8 cellular contexts compared by ENCODE assay signal in the genomic region with DNA sequence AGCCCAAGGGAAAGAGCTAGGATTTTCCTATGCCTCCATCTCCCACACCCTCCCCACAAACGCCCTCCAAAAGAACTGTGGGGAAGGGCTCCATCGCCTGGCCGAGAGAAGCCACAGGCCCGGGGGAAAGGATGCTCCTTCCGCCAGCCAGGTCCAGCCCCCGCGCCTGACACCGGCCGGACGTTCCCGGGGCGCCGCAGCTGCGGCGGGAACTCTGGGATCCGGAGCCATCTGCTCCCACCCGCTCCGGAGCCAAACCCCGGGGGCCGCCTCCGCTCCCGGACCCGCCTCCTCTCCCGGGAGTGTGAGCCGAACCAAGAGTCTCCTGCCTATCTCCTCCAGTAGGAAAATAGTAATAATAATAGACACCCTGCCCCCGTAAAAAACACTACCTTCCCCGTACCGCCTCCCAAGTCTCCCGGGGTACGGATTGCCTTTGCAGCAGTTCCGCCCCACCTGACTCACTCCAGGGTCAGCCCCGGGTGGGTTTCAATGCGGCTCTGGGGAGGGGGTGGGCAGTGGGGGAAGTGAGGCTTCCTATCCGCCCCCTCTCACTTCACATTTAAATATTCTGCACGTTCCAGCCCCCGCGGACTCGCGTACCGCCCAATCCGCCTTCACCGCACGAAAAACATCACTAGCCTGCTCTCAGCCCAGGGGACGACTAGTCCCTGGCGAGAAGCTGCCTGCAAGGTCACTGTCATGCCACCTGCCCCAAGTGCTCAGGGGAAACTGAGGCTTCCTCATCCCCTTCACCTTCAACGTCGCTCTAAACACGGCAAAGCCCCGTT. TPM values are rescaled to one million over a fixed set of nuclear protein-coding genes. Genes with fewer than 3 reads are reported as not detected.
DNase-seq lines count a peak whose midpoint lies in the region; ATAC-seq and TF ChIP-seq lines count a peak whose summit lies in the region.

No MANE protein-coding gene starts in this region.

- H3K36me3 Mint-ChIP-seq in CD4-positive, alpha-beta memory T cell = peaks cover 36 to 59% of the 10 kb centered on the region in 2 donors
- H3K36me3 Mint-ChIP-seq in central memory CD8-positive, alpha-beta T cell (ENCODE audit: insufficient read depth) = peaks cover 41% of the 10 kb centered on the region
- H3K36me3 Mint-ChIP-seq in mesothelial cell of epicardium = no peaks in the 10 kb centered on the region

- POLR2A ChIA-PET in CD4-positive, alpha-beta memory T cell (lab: Charles Lee; ENCODE audit: partially characterized antibody) = interaction anchor here (1.0 kb wide), 1 partner anchor 9 kb away, joined by 3 read pairs; a partner anchor contains a TSS

- H3K36me3 ChIP-seq in CD4-positive, alpha-beta memory T cell (ENCODE audit: insufficient read depth, low read length) = peaks cover 53% of the 10 kb centered on the region

- H3K9me3 ChIP-seq in CD4-positive, alpha-beta memory T cell (ENCODE audit: control insufficient read depth in 1 of 2, low read length in 2 of 2) = no peaks in the 10 kb centered on the region

- H3K9me3 Mint-ChIP-seq in CD4-positive, alpha-beta memory T cell = peaks cover 0 to 1% (median 0%) of the 10 kb centered on the region in 8 donors
- no peaks in the 10 kb centered on the region for H3K9me3 Mint-ChIP-seq in central memory CD8-positive, alpha-beta T cell
- no peaks in the 10 kb centered on the region for H3K9me3 Mint-ChIP-seq in mesothelial cell of epicardium

- no peak for TF ChIP-seq CTCF in mesothelial cell of epicardium (IDR thresholded peaks at IDR 0.05; ENCODE audit: unreplicated experiment)

- H3K4me3 ChIP-seq in CD4-positive, alpha-beta memory T cell (ENCODE audit: low read length in 2 of 2) = no peak overlapping the region

- no peak overlapping the region for H3K4me3 Mint-ChIP-seq in CD4-positive, alpha-beta memory T cell
- H3K4me3 Mint-ChIP-seq in central memory CD8-positive, alpha-beta T cell = peak overlapping the region; percentile 13
- H3K4me3 Mint-ChIP-seq in mesothelial cell of epicardium = peak overlapping the region; percentile 54

- H3K27me3 Mint-ChIP-seq in CD4-positive, alpha-beta memory T cell = no peaks in the 10 kb centered on the region
- H3K27me3 Mint-ChIP-seq in central memory CD8-positive, alpha-beta T cell = no peaks in the 10 kb centered on the region
- H3K27me3 Mint-ChIP-seq in mesothelial cell of epicardium (ENCODE audit: low read depth) = peaks cover 88% of the 10 kb centered on the region

- no peak for ATAC-seq in central memory CD8-positive, alpha-beta T cell (replicated peaks; ENCODE audit: extremely low read depth, poor library complexity, severe bottlenecking)
- no peak for ATAC-seq in GM21717 (IDR thresholded peaks at IDR 0.05; ENCODE audit: unreplicated experiment)

- H3K4me1 Mint-ChIP-seq in CD4-positive, alpha-beta memory T cell = peaks cover 24 to 46% (median 35%) of the 10 kb centered on the region in 4 donors
- H3K4me1 Mint-ChIP-seq in central memory CD8-positive, alpha-beta T cell = peaks cover 49% of the 10 kb centered on the region
- peaks cover 15% of the 10 kb centered on the region for H3K4me1 Mint-ChIP-seq in mesothelial cell of epicardium

- peak in 1 of 5 donors; percentile 33 for DNase-seq in CD4-positive, alpha-beta memory T cell
- DNase-seq in NCI-H146 treated with DMSO at 0.1 percent for 48 hours (lab: John Stamatoyannopoulos, UW; ENCODE audit: unreplicated experiment) (peak; percentile 32), mesothelial cell of epicardium (ENCODE audit: low spot score in 2 of 2, unreplicated experiment in 2 of 2) (no peak), dedifferentiated amniotic fluid mesenchymal stem cell (ENCODE audit: extremely low spot score) (no peak), NCI-H2029 treated with DMSO at 0.1 percent for 48 hours (lab: John Stamatoyannopoulos, UW) (no peak), NCI-H526 treated with DMSO at 0.1 percent for 48 hours (lab: John Stamatoyannopoulos, UW) (no peak)
- no peak for DNase-seq in central memory CD8-positive, alpha-beta T cell (ENCODE audit: low spot score in 2 of 2)

- peak overlapping the region in 6 of 7 donors; percentile 48 to 81 (median 64) for H3K27ac Mint-ChIP-seq in CD4-positive, alpha-beta memory T cell
- peak overlapping the region; percentile 84 for H3K27ac Mint-ChIP-seq in central memory CD8-positive, alpha-beta T cell (ENCODE audit: low read depth)
- no peak overlapping the region for H3K27ac Mint-ChIP-seq in mesothelial cell of epicardium

- intact Hi-C loops in CD4-positive, alpha-beta memory T cell (cut with micrococcal nuclease) = no loop called here

- H3K27ac ChIP-seq in CD4-positive, alpha-beta memory T cell (ENCODE audit: low read depth, low read length) = no peak overlapping the region

- no peaks in the 10 kb centered on the region for H3K27me3 ChIP-seq in CD4-positive, alpha-beta memory T cell (ENCODE audit: insufficient read depth, low read length)

- peaks cover 35% of the 10 kb centered on the region for H3K4me1 ChIP-seq in CD4-positive, alpha-beta memory T cell (ENCODE audit: insufficient read depth, low read length)

- CTCF ChIA-PET in CD4-positive, alpha-beta memory T cell (lab: Charles Lee; ENCODE audit: partially characterized antibody) = interaction anchor here (1.4 kb wide), 1 partner anchor 153 kb away, joined by 3 read pairs; no protein-coding TSS in a partner anchor

RNA-seq across cellular contexts. Expression of a gene that starts 2.4 kb away (rescaled TPM):
- total RNA-seq in CD4-positive, alpha-beta memory T cell = 10 to 100 TPM; 63.2 to 66.7 TPM
- polyA plus RNA-seq in CD4-positive, alpha-beta memory T cell = 1 to 10 TPM; 3.2 to 8.6 TPM
- total RNA-seq in mesothelial cell of epicardium = 2.0 to 2.8 TPM (median 2.2 TPM) in 3 replicates

RNA-seq across cellular contexts. Expression of a gene that starts 8.7 kb away (rescaled TPM):
- total RNA-seq in CD4-positive, alpha-beta memory T cell = 10 to 100 TPM; 27.5 to 30.6 TPM
- 10 to 100 TPM; 37.5 to 76.2 TPM for polyA plus RNA-seq in CD4-positive, alpha-beta memory T cell
- 33.2 to 35.2 TPM (median 34.6 TPM) in 3 replicates for total RNA-seq in mesothelial cell of epicardium

RNA-seq across cellular contexts. Expression of a gene that starts 16.0 kb away (rescaled TPM):
- total RNA-seq in CD4-positive, alpha-beta memory T cell = 10 to 100 TPM; 44.4 to 48.3 TPM
- 10 to 100 TPM; 85.0 to 99.7 TPM for polyA plus RNA-seq in CD4-positive, alpha-beta memory T cell
- total RNA-seq in mesothelial cell of epicardium = 171 to 177 TPM (median 175 TPM) in 3 replicates

RNA-seq across cellular contexts. Expression of a gene that starts 18.8 kb away (rescaled TPM):
- total RNA-seq in CD4-positive, alpha-beta memory T cell = 10 to 100 TPM; 58.0 to 62.8 TPM
- polyA plus RNA-seq in CD4-positive, alpha-beta memory T cell = 1 to 10 TPM; 3.7 to 8.9 TPM
- total RNA-seq in mesothelial cell of epicardium = 11.0 to 13.2 TPM (median 12.7 TPM) in 3 replicates

RNA-seq across cellular contexts. Expression of a gene that starts 30.7 kb away (rescaled TPM):
- total RNA-seq in CD4-positive, alpha-beta memory T cell = 1 to 10 TPM in 1 of 2 experiments, under 1 TPM in 1; 0.64 to 1.4 TPM
- polyA plus RNA-seq in CD4-positive, alpha-beta memory T cell = under 1 TPM; 0.55 to 0.93 TPM
- total RNA-seq in mesothelial cell of epicardium = 3.3 to 4.7 TPM (median 4.0 TPM) in 3 replicates

Comparison
In these comparisons a context has a peak if more than half of its experiments do, and no peak if none do; other contexts are left out.
1. H3K4me3 Mint-ChIP-seq: peak in central memory CD8-positive, alpha-beta T cell (single experiment) and mesothelial cell of epicardium (single experiment); none in CD4-positive, alpha-beta memory T cell (0 of 8).
2. RNA of a gene that starts 2.4 kb away (total RNA-seq): 63.2 to 66.7 TPM in CD4-positive, alpha-beta memory T cell; 2.0 to 2.8 TPM in mesothelial cell of epicardium; every median in the first group is over 10 times any median in the second.